8 cellular contexts compared by ENCODE assay signal in the genomic region with DNA sequence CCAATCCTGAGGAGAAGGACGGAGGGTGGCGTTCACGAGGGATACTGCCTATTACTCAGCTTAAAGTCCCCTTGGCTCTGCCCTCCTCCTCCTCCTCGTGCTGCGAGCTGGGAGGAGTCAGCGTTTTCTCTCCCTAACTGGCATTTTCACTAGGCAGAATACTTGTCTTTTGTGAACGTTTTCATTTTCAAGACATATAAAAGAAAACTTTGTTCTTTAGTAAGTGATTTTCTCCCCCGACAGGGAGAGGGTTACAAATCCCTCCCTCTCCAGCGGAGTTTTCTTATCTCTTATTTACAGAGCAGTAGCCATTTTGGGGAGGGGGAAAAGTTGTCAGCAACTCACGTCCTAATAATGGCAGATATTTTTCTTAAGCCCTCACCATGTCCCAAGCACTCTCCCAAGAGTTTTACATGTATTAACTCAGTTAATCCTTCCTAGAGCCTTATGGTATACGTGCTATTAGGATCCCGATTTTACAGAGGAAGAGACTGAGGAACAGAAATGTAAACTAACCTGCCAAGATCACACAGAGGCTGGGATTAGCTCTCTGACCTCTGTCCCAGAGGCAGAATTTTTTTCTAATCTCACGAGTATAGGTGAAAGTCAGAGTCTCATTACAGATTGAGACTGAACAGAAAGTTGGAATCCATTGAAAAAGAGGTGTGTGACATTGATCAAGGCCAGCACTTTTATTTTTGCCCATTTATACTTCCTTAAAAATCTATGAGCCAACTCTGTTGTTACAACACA. TPM values are rescaled to one million over a fixed set of nuclear protein-coding genes. Genes with fewer than 3 reads are reported as not detected.
A peak's percentile ranks its signal among the peaks of the same experiment; 100 is the strongest.
DNase-seq lines count a peak whose midpoint lies in the region; ATAC-seq and TF ChIP-seq lines count a peak whose summit lies in the region.

No MANE protein-coding gene starts in this region.

- H3K27me3 Mint-ChIP-seq in activated CD8-positive, alpha-beta T cell treated with anti-CD3 and anti-CD28 coated beads, Interleukin-2, amount 10 ng/mL, durations not matched to agents 7 days and 5 days (ENCODE audit: low read depth): no peaks in the 10 kb centered on the region

- H3K36me3 Mint-ChIP-seq in activated CD8-positive, alpha-beta T cell treated with anti-CD3 and anti-CD28 coated beads, Interleukin-2, amount 10 ng/mL, durations not matched to agents 7 days and 5 days (ENCODE audit: low read depth): no peaks in the 10 kb centered on the region

- no peaks in the 10 kb centered on the region for H3K9me3 Mint-ChIP-seq in activated CD8-positive, alpha-beta T cell treated with anti-CD3 and anti-CD28 coated beads, Interleukin-2, amount 10 ng/mL, durations not matched to agents 7 days and 5 days (ENCODE audit: insufficient read depth)

- POLR2A ChIA-PET in activated CD8-positive, alpha-beta T cell treated with anti-CD3 and anti-CD28 coated beads, Interleukin-2, amount 10 ng/mL, durations not matched to agents 7 days and 5 days (lab: Charles Lee): interaction anchor here (0.6 to 5.2 kb wide), 13 partner anchors 8 to 128 kb away, joined by 3 to 66 read pairs (median 3); partner anchors contain the start of gene ZNF217

- H3K27ac Mint-ChIP-seq in activated CD8-positive, alpha-beta T cell treated with anti-CD3 and anti-CD28 coated beads, Interleukin-2, amount 10 ng/mL, durations not matched to agents 7 days and 5 days: peak overlapping the region; percentile 97

- peak overlapping the region; percentile 21; the same call in 1 of the 2 replicates for H3K4me3 ChIP-seq in HFF-Myc (replicated peaks; ENCODE audit: low read depth, low read length)
- H3K4me3 ChIP-seq in esophagus (ENCODE audit: low read depth in 1 of 2, low read length in 2 of 2): peak overlapping the region in 1 of 2 donors; percentile 37

- ATAC-seq in activated CD8-positive, alpha-beta T cell treated with anti-CD3 and anti-CD28 coated beads, Interleukin-2, amount 10 ng/mL, durations not matched to agents 7 days and 5 days: peak; percentile 75
- ATAC-seq in HG03039 (IDR thresholded peaks at IDR 0.05; ENCODE audit: unreplicated experiment): no peak

- H3K4me3 Mint-ChIP-seq in activated CD8-positive, alpha-beta T cell treated with anti-CD3 and anti-CD28 coated beads, Interleukin-2, amount 10 ng/mL, durations not matched to agents 7 days and 5 days: peak overlapping the region; percentile 72

- H3K9me3 ChIP-seq in esophagus (ENCODE audit: control insufficient read depth in 2 of 2, insufficient read depth in 1 of 2, low read depth in 1 of 2, low read length in 1 of 2): no peaks in the 10 kb centered on the region

- H3K4me1 ChIP-seq in esophagus (ENCODE audit: control insufficient read depth in 2 of 2, insufficient read depth in 2 of 2, low read length in 1 of 2): no peaks in the 10 kb centered on the region

- WGBS in esophagus, 2 donors: 2 to 3% methylated on average over 13 of the region's 13 CpGs

- H3K4me1 Mint-ChIP-seq in activated CD8-positive, alpha-beta T cell treated with anti-CD3 and anti-CD28 coated beads, Interleukin-2, amount 10 ng/mL, durations not matched to agents 7 days and 5 days (ENCODE audit: low read depth): peaks cover 56% of the 10 kb centered on the region

- DNase-seq in ELF-1 (ENCODE audit: low read depth, low spot score): peak; percentile 74
- no peak for DNase-seq in HFF-Myc (ENCODE audit: extremely low read depth, low read depth)
- peak; percentile 44 for DNase-seq in NCI-H446 treated with DMSO at 0.1 percent for 48 hours (lab: John Stamatoyannopoulos, UW)
- peak; percentile 56 for DNase-seq in activated CD8-positive, alpha-beta T cell treated with anti-CD3 and anti-CD28 coated beads, Interleukin-2, amount 10 ng/mL, durations not matched to agents 7 days and 5 days
- DNase-seq in mucosa of gallbladder (ENCODE audit: low spot score): peak; percentile 79
- DNase-seq in superior temporal gyrus (ENCODE audit: extremely low spot score): peak; percentile 61

- no peaks in the 10 kb centered on the region for H3K27me3 ChIP-seq in esophagus (ENCODE audit: control insufficient read depth in 1 of 2, insufficient read depth in 2 of 2, low read length in 2 of 2)

- TF ChIP-seq CTCF in HFF-Myc (IDR thresholded peaks at IDR 0.05; ENCODE audit: low read depth, low read length, missing control alignments): no peak

- no peaks in the 10 kb centered on the region for H3K36me3 ChIP-seq in esophagus (ENCODE audit: control insufficient read depth in 2 of 2, insufficient read depth in 2 of 2, low read length in 1 of 2)

- CTCF ChIA-PET in activated CD8-positive, alpha-beta T cell treated with anti-CD3 and anti-CD28 coated beads, Interleukin-2, amount 10 ng/mL, durations not matched to agents 7 days and 5 days (lab: Charles Lee): interaction anchor here (1.0 to 4.0 kb wide), 13 partner anchors 12 to 316 kb away, joined by 3 to 56 read pairs (median 8); no protein-coding TSS in a partner anchor

- H3K27ac ChIP-seq in esophagus (ENCODE audit: low read depth in 2 of 2, low read length in 1 of 2): peak overlapping the region; percentile 78 to 79

RNA-seq across cellular contexts. Expression of gene ZNF217, which starts 30.0 kb away (rescaled TPM):
- 100 to 1,000 TPM; 104 to 113 TPM for total RNA-seq in activated CD8-positive, alpha-beta T cell treated with anti-CD3 and anti-CD28 coated beads, Interleukin-2, amount 10 ng/mL, durations not matched to agents 7 days and 5 days
- 1 to 10 TPM; 8.2 to 9.0 TPM for polyA plus RNA-seq in esophagus
- total RNA-seq in mucosa of gallbladder: 45.4 TPM
